ENCODE assay signal across 23 cellular contexts in genomic region chr3:159239054-159239453, GRCh38.
A peak's percentile ranks its signal among the peaks of the same experiment; 100 is the strongest.
DNase-seq lines count a peak whose midpoint lies in the region; ATAC-seq and TF ChIP-seq lines count a peak whose summit lies in the region.
"Had no signal": no experiment of that assay in that cellular context is flagged by ENCODE, and none has a peak within 500 bp of the region (broad histone marks: within the 10 kb centered on the region; RNA-seq: fewer than 3 reads in every experiment).

No MANE protein-coding gene starts in this region.

- H3K27ac Mint-ChIP-seq in activated naive CD4-positive, alpha-beta T cell treated with anti-CD3 and anti-CD28 coated beads, Interleukin-2, amount 50 U/mL, for 72 hours: no peak overlapping the region
- H3K27ac Mint-ChIP-seq: activated CD4-positive, alpha-beta memory T cell treated with anti-CD3 and anti-CD28 coated beads for 36 hours; activated naive CD8-positive, alpha-beta T cell treated with anti-CD3 and anti-CD28 coated beads for 36 hours; activated T-helper 2 cell treated with anti-CD3 and anti-CD28 coated beads, Interferon-gamma antibody, Interleukin-2, Interleukin-4, amounts not matched to agents 10 μg/mL and 5 μg/mL and 100 μg/mL, durations not matched to agents 14 hours and 24 hours and 36 hours; mesothelial cell of epicardium; natural killer cell had no signal

- H3K9me3 Mint-ChIP-seq in activated naive CD4-positive, alpha-beta T cell treated with anti-CD3 and anti-CD28 coated beads, Interleukin-2, amount 50 U/mL, for 72 hours: peaks cover 0 to 8% of the 10 kb centered on the region in 2 donors
- H3K9me3 Mint-ChIP-seq: activated CD4-positive, alpha-beta memory T cell treated with anti-CD3 and anti-CD28 coated beads for 36 hours; activated naive CD8-positive, alpha-beta T cell treated with anti-CD3 and anti-CD28 coated beads for 36 hours; activated T-helper 2 cell treated with anti-CD3 and anti-CD28 coated beads, Interferon-gamma antibody, Interleukin-2, Interleukin-4, amounts not matched to agents 10 μg/mL and 5 μg/mL and 100 μg/mL, durations not matched to agents 14 hours and 24 hours and 36 hours; mesothelial cell of epicardium had no signal

- H3K36me3 Mint-ChIP-seq in activated naive CD4-positive, alpha-beta T cell treated with anti-CD3 and anti-CD28 coated beads, Interleukin-2, amount 50 U/mL, for 72 hours: no peaks in the 10 kb centered on the region
- H3K36me3 Mint-ChIP-seq: activated CD4-positive, alpha-beta memory T cell treated with anti-CD3 and anti-CD28 coated beads for 36 hours; activated naive CD8-positive, alpha-beta T cell treated with anti-CD3 and anti-CD28 coated beads for 36 hours; mesothelial cell of epicardium; natural killer cell had no signal

- no peak for TF ChIP-seq CTCF in fibroblast of the aortic adventitia (IDR thresholded peaks at IDR 0.05; ENCODE audit: insufficient read depth, low read length)

- DNase-seq in NCI-H82 (lab: John Stamatoyannopoulos, UW): peak; percentile 32
- no peak for DNase-seq in NCI-H82 treated with DMSO at 0.1 percent for 48 hours (lab: John Stamatoyannopoulos, UW; ENCODE audit: unreplicated experiment)
- DNase-seq in SK-N-DZ (ENCODE audit: low spot score): peak; percentile 57
- peak; percentile 70 for DNase-seq in fibroblast of the aortic adventitia (ENCODE audit: low read depth)
- DNase-seq in stimulated activated naive CD4-positive, alpha-beta T cell (lab: John Stamatoyannopoulos, UW): no peak
- DNase-seq in activated naive CD4-positive, alpha-beta T cell treated with anti-CD3 and anti-CD28 coated beads, Interleukin-2, amount 50 U/mL, for 72 hours (ENCODE audit: low spot score in 2 of 2): no peak
- no peak for DNase-seq in NK-92 (lab: John Stamatoyannopoulos, UW; ENCODE audit: unreplicated experiment)
- DNase-seq: activated CD4-positive, alpha-beta memory T cell treated with anti-CD3 and anti-CD28 coated beads for 36 hours; activated naive CD8-positive, alpha-beta T cell treated with anti-CD3 and anti-CD28 coated beads for 36 hours; Calu3; gastrocnemius medialis; left ventricle myocardium inferior; natural killer cell; NCI-H1436; NCI-H2107; NK-92 treated with Interleukin-12 subunit alpha and Interleukin-12 subunit beta, amount 100 ng/mL, for 24 hours; SIG-M5; T-helper 1 cell had no signal

- no peak overlapping the region for H3K4me3 ChIP-seq in fibroblast of the aortic adventitia (ENCODE audit: low read depth, low read length)
- H3K4me3 ChIP-seq: gastrocnemius medialis, left ventricle myocardium inferior, suprapubic skin had no signal

- ATAC-seq in HG02884 (IDR thresholded peaks at IDR 0.05; ENCODE audit: unreplicated experiment): no peak
- ATAC-seq in activated naive CD4-positive, alpha-beta T cell treated with anti-CD3 and anti-CD28 coated beads, Interleukin-2, amount 50 U/mL, for 72 hours: no peak
- ATAC-seq: activated CD4-positive, CD25-positive, alpha-beta regulatory T cell treated with anti-CD3 and anti-CD28 coated beads, Interleukin-2, amount 50 U/mL, for 24 hours; gastrocnemius medialis; natural killer cell had no signal

Comparison
In these comparisons a context has a peak if more than half of its experiments do, and no peak if none do; other contexts are left out.
1. DNase-seq: peak in NCI-H82 (single experiment), SK-N-DZ (single experiment) and fibroblast of the aortic adventitia (single experiment); none in NCI-H82 treated with DMSO at 0.1 percent for 48 hours (single experiment), stimulated activated naive CD4-positive, alpha-beta T cell (0 of 6), activated naive CD4-positive, alpha-beta T cell treated with anti-CD3 and anti-CD28 coated beads, Interleukin-2, amount 50 U/mL, for 72 hours (0 of 2) and NK-92 (single experiment).